10 cellular contexts compared by ENCODE assay signal in the genomic region with DNA sequence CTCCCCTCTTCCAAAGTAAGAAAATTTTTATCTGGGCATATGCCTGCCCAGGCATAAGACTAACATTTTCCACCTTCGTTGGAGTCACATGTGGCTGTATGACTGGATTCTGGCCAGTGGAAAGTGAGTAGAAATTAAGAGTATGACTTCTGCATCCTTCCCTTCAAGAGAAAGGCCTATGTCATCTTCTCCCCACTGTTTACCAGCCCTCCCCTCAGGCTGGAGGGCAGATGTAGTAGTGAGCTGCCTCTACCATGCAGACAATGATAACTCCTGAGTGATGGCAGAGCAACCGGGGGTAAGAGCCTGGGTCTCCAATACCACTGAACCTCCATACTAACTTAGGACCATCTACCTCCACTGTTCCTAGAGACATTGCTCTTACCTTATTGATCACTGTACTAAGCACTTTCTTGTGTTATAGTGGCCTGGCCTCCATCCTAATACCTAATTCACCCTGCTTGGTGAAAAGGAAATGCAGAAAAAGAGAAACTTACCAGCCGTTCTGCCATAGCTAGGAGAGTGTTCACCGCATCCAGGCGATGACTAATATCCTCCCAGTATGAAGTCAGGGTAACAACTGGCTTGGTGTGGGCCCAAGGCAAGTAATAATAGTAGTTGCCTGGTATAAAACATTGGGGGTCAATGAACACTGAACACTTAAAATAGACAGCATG.
A peak's percentile ranks its signal among the peaks of the same experiment; 100 is the strongest.
DNase-seq lines count a peak whose midpoint lies in the region; ATAC-seq and TF ChIP-seq lines count a peak whose summit lies in the region.
"Had no signal": no experiment of that assay in that cellular context is flagged by ENCODE, and none has a peak within 500 bp of the region (broad histone marks: within the 10 kb centered on the region; RNA-seq: fewer than 3 reads in every experiment).

No MANE protein-coding gene starts in this region.

- H3K27me3 Mint-ChIP-seq in stimulated activated memory B cell treated with anti-CD40 and anti-IgM and Interleukin-4, amounts not matched to agents 10 μg/mL and 1 μg/mL and 100 μg/mL, for 72 hours: no peaks in the 10 kb centered on the region

- peaks cover 11% of the 10 kb centered on the region for H3K4me1 Mint-ChIP-seq in stimulated activated memory B cell treated with anti-CD40 and anti-IgM and Interleukin-4, amounts not matched to agents 10 μg/mL and 1 μg/mL and 100 μg/mL, for 72 hours

- no peak overlapping the region for H3K4me3 Mint-ChIP-seq in stimulated activated memory B cell treated with anti-CD40 and anti-IgM and Interleukin-4, amounts not matched to agents 10 μg/mL and 1 μg/mL and 100 μg/mL, for 72 hours

- no peaks in the 10 kb centered on the region for H3K36me3 Mint-ChIP-seq in stimulated activated memory B cell treated with anti-CD40 and anti-IgM and Interleukin-4, amounts not matched to agents 10 μg/mL and 1 μg/mL and 100 μg/mL, for 72 hours

- H3K4me3 ChIP-seq in fibroblast of mammary gland (ENCODE audit: control insufficient read depth, low read depth, low read length): no peak overlapping the region

- H3K27ac Mint-ChIP-seq in stimulated activated memory B cell treated with anti-CD40 and anti-IgM and Interleukin-4, amounts not matched to agents 10 μg/mL and 1 μg/mL and 100 μg/mL, for 72 hours: peak overlapping the region; percentile 17

- TF ChIP-seq CTCF in fibroblast of mammary gland (conservative IDR thresholded peaks at IDR 0.05; ENCODE audit: control insufficient read depth, insufficient read depth, low read depth, low read length): no peak

- ATAC-seq in HG03175 (IDR thresholded peaks at IDR 0.05; ENCODE audit: unreplicated experiment) (peak; percentile 61), HG02970 (IDR thresholded peaks at IDR 0.05; ENCODE audit: low FRiP score, unreplicated experiment) (no peak)
- peak; percentile 53 for ATAC-seq in stimulated activated memory B cell treated with anti-CD40 and anti-IgM and Interleukin-4, amounts not matched to agents 10 μg/mL and 1 μg/mL and 100 μg/mL, for 72 hours
- ATAC-seq: right cardiac atrium had no signal

- DNase-seq in activated CD8-positive, alpha-beta memory T cell treated with anti-CD3 and anti-CD28 coated beads for 48 hours (ENCODE audit: low read depth in 2 of 3, low spot score in 2 of 3): peak in 2 of 3 experiments; percentile 15 to 22
- peak; percentile 82 for DNase-seq in fibroblast of mammary gland (ENCODE audit: low read depth)
- DNase-seq in GF-D8 (lab: John Stamatoyannopoulos, UW): no peak
- DNase-seq in NCI-H510A (lab: John Stamatoyannopoulos, UW): no peak
- no peak for DNase-seq in anterior cingulate cortex (lab: John Stamatoyannopoulos, UW)
- DNase-seq: glutamatergic neuron, right cardiac atrium had no signal

- no peaks in the 10 kb centered on the region for H3K9me3 Mint-ChIP-seq in stimulated activated memory B cell treated with anti-CD40 and anti-IgM and Interleukin-4, amounts not matched to agents 10 μg/mL and 1 μg/mL and 100 μg/mL, for 72 hours

Comparison
In these comparisons a context has a peak if more than half of its experiments do, and no peak if none do; other contexts are left out.
1. DNase-seq: peak in activated CD8-positive, alpha-beta memory T cell treated with anti-CD3 and anti-CD28 coated beads for 48 hours (2 of 3) and fibroblast of mammary gland (single experiment); none in GF-D8 (single experiment), NCI-H510A (single experiment) and anterior cingulate cortex (0 of 58).